Comparison of ENCODE assay signal across 1 cellular context in the genomic region with DNA sequence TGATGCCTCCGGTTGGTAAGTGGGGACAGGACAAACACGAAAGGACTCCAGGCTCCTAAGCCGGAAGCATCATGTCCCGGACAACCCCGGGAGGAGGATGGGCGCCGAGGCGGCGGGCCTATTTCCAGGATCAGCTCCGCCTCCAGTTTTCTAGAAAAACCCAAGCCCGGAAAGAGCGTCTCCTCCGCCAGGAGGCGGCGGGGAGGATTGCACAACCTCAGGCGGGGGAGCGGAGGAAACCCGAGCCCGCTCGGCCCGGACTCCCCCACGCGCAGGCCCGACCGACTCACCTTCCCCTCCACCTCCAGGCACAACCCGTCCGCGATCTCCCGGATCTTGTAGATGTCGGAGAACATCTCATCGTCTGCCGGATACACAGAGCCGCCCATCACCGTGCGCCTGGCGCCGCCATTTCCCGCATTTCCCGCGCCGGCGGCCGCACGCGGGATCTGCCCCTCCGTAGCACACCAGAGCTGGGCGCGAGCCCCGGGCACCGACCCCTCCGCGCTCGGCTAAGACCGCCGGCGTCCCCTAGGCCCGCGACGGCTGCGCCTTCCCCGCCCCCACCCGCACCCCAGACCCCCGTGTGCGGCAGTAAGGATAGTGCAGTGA.
A peak's percentile ranks its signal among the peaks of the same experiment; 100 is the strongest.
TF ChIP-seq lines count a peak whose summit lies in the region.

No MANE protein-coding gene starts in this region.

TF ChIP-seq in WTC11, 78 proteins besides CTCF, POLR2A, EP300 and RAD21 (continued from another document and continues in another):
- TF ChIP-seq, protein P1, sequence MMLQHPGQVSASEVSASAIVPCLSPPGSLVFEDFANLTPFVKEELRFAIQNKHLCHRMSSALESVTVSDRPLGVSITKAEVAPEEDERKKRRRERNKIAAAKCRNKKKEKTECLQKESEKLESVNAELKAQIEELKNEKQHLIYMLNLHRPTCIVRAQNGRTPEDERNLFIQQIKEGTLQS (CRISPR knock-in tag; conservative IDR thresholded peaks at IDR 0.05), result no peak; the same call in 1 of the 2 replicates
- TF ChIP-seq TCF7 (CRISPR knock-in tag; IDR thresholded peaks at IDR 0.05; ENCODE audit: low read depth), result no peak
- no peak for TF ChIP-seq NR2C2 (CRISPR knock-in tag; IDR thresholded peaks at IDR 0.05)
- no peak for TF ChIP-seq IRF2 (CRISPR knock-in tag; IDR thresholded peaks at IDR 0.05; ENCODE audit: borderline replicate concordance, low read depth)
- TF ChIP-seq MXD4 (CRISPR knock-in tag; IDR thresholded peaks at IDR 0.05; ENCODE audit: borderline replicate concordance), result no peak
- TF ChIP-seq ATF1 (CRISPR knock-in tag; IDR thresholded peaks at IDR 0.05), result no peak
- TF ChIP-seq, protein P2, sequence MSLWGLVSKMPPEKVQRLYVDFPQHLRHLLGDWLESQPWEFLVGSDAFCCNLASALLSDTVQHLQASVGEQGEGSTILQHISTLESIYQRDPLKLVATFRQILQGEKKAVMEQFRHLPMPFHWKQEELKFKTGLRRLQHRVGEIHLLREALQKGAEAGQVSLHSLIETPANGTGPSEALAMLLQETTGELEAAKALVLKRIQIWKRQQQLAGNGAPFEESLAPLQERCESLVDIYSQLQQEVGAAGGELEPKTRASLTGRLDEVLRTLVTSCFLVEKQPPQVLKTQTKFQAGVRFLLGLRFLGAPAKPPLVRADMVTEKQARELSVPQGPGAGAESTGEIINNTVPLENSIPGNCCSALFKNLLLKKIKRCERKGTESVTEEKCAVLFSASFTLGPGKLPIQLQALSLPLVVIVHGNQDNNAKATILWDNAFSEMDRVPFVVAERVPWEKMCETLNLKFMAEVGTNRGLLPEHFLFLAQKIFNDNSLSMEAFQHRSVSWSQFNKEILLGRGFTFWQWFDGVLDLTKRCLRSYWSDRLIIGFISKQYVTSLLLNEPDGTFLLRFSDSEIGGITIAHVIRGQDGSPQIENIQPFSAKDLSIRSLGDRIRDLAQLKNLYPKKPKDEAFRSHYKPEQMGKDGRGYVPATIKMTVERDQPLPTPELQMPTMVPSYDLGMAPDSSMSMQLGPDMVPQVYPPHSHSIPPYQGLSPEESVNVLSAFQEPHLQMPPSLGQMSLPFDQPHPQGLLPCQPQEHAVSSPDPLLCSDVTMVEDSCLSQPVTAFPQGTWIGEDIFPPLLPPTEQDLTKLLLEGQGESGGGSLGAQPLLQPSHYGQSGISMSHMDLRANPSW (CRISPR knock-in tag; conservative IDR thresholded peaks at IDR 0.05; ENCODE audit: low read depth), result no peak
- no peak for TF ChIP-seq ZNF121 (CRISPR knock-in tag; IDR thresholded peaks at IDR 0.05)
- TF ChIP-seq NFYB (CRISPR knock-in tag; conservative IDR thresholded peaks at IDR 0.05; ENCODE audit: low read depth), result no peak
- no peak; the same call in 1 of the 2 replicates for TF ChIP-seq ZNF219 (CRISPR knock-in tag; IDR thresholded peaks at IDR 0.05; ENCODE audit: borderline replicate concordance)
- no peak; the same call in 1 of the 2 replicates for TF ChIP-seq KAT7 (CRISPR knock-in tag; IDR thresholded peaks at IDR 0.05; ENCODE audit: borderline replicate concordance)
- no peak for TF ChIP-seq SMAD4 (CRISPR knock-in tag; IDR thresholded peaks at IDR 0.05)
- no peak for TF ChIP-seq CDX4 (CRISPR knock-in tag; IDR thresholded peaks at IDR 0.05; ENCODE audit: borderline replicate concordance)
- TF ChIP-seq FOXP1 (CRISPR knock-in tag; IDR thresholded peaks at IDR 0.05; ENCODE audit: borderline replicate concordance), result no peak
- TF ChIP-seq, protein P3, sequence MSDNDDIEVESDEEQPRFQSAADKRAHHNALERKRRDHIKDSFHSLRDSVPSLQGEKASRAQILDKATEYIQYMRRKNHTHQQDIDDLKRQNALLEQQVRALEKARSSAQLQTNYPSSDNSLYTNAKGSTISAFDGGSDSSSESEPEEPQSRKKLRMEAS (CRISPR knock-in tag; IDR thresholded peaks at IDR 0.05), result peak; percentile 62
- TF ChIP-seq GRHL2 (CRISPR knock-in tag; IDR thresholded peaks at IDR 0.05; ENCODE audit: insufficient replicate concordance, severe bottlenecking), result no peak
- 0 out of 2 replicates have a peak, but pooled peaks have one; percentile 34 for TF ChIP-seq JUN (CRISPR knock-in tag; IDR thresholded peaks at IDR 0.05)
- TF ChIP-seq ZNF317 (CRISPR knock-in tag; IDR thresholded peaks at IDR 0.05; ENCODE audit: borderline replicate concordance, low read depth), result no peak
- TF ChIP-seq CREM (CRISPR knock-in tag; IDR thresholded peaks at IDR 0.05), result 0 out of 2 replicates have a peak, but pooled peaks have one; percentile 2
- no peak; the same call in 1 of the 2 replicates for TF ChIP-seq ESRRA (CRISPR knock-in tag; IDR thresholded peaks at IDR 0.05; ENCODE audit: borderline replicate concordance)
- no peak for TF ChIP-seq OVOL2 (CRISPR knock-in tag; IDR thresholded peaks at IDR 0.05; ENCODE audit: borderline replicate concordance)
- TF ChIP-seq ETV6 (CRISPR knock-in tag; IDR thresholded peaks at IDR 0.05), result no peak; the same call in 1 of the 2 replicates
- TF ChIP-seq NFE2L1 (CRISPR knock-in tag; IDR thresholded peaks at IDR 0.05), result peak; percentile 50; the same call in 1 of the 2 replicates
- no peak for TF ChIP-seq ZNF281 (CRISPR knock-in tag; IDR thresholded peaks at IDR 0.05)
- TF ChIP-seq, protein P4, sequence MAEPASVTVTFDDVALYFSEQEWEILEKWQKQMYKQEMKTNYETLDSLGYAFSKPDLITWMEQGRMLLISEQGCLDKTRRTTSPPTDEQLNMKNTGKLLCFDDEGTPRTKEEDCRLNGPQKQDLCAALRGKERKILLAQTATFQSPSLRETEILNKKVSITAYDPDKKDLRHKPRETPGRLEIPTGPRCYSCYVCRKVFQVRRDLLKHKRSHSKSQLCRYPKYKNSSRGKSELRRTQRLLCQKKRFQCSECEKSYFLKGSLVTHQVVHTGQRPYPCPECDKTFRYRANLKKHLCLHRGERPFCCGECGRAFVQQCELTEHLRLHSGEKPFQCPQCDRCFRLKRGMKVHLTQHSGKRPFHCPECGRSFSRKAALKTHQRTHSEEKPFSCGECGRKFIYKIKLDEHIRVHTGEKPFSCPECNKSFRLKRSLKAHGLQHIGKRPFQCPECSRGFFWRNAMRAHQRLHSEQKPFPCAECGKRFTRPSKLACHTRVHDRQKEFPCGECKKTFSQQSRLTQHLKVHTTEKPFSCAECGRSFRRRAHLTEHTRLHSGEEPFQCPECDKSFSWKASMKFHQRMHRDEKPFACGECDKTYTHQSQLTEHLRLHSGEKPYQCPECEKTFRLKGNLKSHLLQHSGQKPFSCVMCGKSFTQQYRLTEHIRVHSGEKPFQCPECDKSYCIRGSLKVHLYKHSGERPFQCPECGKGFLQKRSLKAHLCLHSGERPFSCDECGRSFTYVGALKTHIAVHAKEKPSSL (CRISPR knock-in tag; conservative IDR thresholded peaks at IDR 0.05), result no peak
- TF ChIP-seq FOXJ3 (CRISPR knock-in tag; IDR thresholded peaks at IDR 0.05; ENCODE audit: borderline replicate concordance), result no peak
- no peak for TF ChIP-seq ZNF138 (CRISPR knock-in tag; conservative IDR thresholded peaks at IDR 0.05)
- no peak for TF ChIP-seq E2F5 (CRISPR knock-in tag; IDR thresholded peaks at IDR 0.05)
- TF ChIP-seq NFATC4 (CRISPR knock-in tag; IDR thresholded peaks at IDR 0.05), result no peak; the same call in 1 of the 2 replicates
- TF ChIP-seq, protein P5, sequence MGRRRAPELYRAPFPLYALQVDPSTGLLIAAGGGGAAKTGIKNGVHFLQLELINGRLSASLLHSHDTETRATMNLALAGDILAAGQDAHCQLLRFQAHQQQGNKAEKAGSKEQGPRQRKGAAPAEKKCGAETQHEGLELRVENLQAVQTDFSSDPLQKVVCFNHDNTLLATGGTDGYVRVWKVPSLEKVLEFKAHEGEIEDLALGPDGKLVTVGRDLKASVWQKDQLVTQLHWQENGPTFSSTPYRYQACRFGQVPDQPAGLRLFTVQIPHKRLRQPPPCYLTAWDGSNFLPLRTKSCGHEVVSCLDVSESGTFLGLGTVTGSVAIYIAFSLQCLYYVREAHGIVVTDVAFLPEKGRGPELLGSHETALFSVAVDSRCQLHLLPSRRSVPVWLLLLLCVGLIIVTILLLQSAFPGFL (CRISPR knock-in tag; IDR thresholded peaks at IDR 0.05; ENCODE audit: borderline replicate concordance), result 0 out of 2 replicates have a peak, but pooled peaks have one; percentile 11
- no peak for TF ChIP-seq NR3C1 (CRISPR knock-in tag; conservative IDR thresholded peaks at IDR 0.05; ENCODE audit: low read depth)
- TF ChIP-seq MLX (CRISPR knock-in tag; IDR thresholded peaks at IDR 0.05), result no peak
- no peak for TF ChIP-seq SP1 (CRISPR knock-in tag; conservative IDR thresholded peaks at IDR 0.05)
- TF ChIP-seq, protein P6, sequence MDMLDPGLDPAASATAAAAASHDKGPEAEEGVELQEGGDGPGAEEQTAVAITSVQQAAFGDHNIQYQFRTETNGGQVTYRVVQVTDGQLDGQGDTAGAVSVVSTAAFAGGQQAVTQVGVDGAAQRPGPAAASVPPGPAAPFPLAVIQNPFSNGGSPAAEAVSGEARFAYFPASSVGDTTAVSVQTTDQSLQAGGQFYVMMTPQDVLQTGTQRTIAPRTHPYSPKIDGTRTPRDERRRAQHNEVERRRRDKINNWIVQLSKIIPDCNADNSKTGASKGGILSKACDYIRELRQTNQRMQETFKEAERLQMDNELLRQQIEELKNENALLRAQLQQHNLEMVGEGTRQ (CRISPR knock-in tag; IDR thresholded peaks at IDR 0.05), result no peak
- TF ChIP-seq SMAD3 (CRISPR knock-in tag; IDR thresholded peaks at IDR 0.05; ENCODE audit: borderline replicate concordance), result no peak
- no peak for TF ChIP-seq ATF2 (CRISPR knock-in tag; IDR thresholded peaks at IDR 0.05; ENCODE audit: borderline replicate concordance, low read depth)
- no peak for TF ChIP-seq NR1H2 (CRISPR knock-in tag; IDR thresholded peaks at IDR 0.05)
- TF ChIP-seq, protein P7, sequence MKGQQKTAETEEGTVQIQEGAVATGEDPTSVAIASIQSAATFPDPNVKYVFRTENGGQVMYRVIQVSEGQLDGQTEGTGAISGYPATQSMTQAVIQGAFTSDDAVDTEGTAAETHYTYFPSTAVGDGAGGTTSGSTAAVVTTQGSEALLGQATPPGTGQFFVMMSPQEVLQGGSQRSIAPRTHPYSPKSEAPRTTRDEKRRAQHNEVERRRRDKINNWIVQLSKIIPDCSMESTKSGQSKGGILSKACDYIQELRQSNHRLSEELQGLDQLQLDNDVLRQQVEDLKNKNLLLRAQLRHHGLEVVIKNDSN (CRISPR knock-in tag; IDR thresholded peaks at IDR 0.05), result peak; percentile 53; the same call in 1 of the 2 replicates
- TF ChIP-seq, protein P8, sequence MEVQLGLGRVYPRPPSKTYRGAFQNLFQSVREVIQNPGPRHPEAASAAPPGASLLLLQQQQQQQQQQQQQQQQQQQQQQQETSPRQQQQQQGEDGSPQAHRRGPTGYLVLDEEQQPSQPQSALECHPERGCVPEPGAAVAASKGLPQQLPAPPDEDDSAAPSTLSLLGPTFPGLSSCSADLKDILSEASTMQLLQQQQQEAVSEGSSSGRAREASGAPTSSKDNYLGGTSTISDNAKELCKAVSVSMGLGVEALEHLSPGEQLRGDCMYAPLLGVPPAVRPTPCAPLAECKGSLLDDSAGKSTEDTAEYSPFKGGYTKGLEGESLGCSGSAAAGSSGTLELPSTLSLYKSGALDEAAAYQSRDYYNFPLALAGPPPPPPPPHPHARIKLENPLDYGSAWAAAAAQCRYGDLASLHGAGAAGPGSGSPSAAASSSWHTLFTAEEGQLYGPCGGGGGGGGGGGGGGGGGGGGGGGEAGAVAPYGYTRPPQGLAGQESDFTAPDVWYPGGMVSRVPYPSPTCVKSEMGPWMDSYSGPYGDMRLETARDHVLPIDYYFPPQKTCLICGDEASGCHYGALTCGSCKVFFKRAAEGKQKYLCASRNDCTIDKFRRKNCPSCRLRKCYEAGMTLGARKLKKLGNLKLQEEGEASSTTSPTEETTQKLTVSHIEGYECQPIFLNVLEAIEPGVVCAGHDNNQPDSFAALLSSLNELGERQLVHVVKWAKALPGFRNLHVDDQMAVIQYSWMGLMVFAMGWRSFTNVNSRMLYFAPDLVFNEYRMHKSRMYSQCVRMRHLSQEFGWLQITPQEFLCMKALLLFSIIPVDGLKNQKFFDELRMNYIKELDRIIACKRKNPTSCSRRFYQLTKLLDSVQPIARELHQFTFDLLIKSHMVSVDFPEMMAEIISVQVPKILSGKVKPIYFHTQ (CRISPR knock-in tag; IDR thresholded peaks at IDR 0.05), result no peak
